ENCODE assay signal across 27 cellular contexts in genomic region chr1:15981679-15982078, GRCh38.
"Had no signal": no experiment of that assay in that cellular context is flagged by ENCODE, and none has a peak within 500 bp of the region (broad histone marks: within the 10 kb centered on the region; RNA-seq: fewer than 3 reads in every experiment).

No MANE protein-coding gene starts in this region.

- H3K36me3 ChIP-seq: stomach, suprapubic skin, thoracic aorta, thyroid gland, tibial artery, tibial nerve, transverse colon, upper lobe of left lung, upper lobe of right lung, uterus, vagina had no signal

- H3K9me3 ChIP-seq: stomach, suprapubic skin, testis, thoracic aorta, thyroid gland, tibial artery, transverse colon, upper lobe of left lung, upper lobe of right lung, uterus, vagina had no signal

- H3K4me3 ChIP-seq: stomach, suprapubic skin, testis, thoracic aorta, thyroid gland, tibial artery, tibial nerve, transverse colon, upper lobe of left lung, upper lobe of right lung, uterus, vagina had no signal

- ATAC-seq: stimulated activated effector memory CD8-positive, alpha-beta T cell treated with anti-CD3 and anti-CD28 coated beads, Interleukin-12 subunit alpha, Interleukin-12 subunit beta, amount 100 ng/mL, for 72 hours; stimulated activated memory B cell treated with anti-CD40 and anti-IgM and Interleukin-4, amounts not matched to agents 10 μg/mL and 1 μg/mL and 100 μg/mL, for 72 hours; stimulated activated naive B cell treated with anti-CD40 and anti-IgM and Interleukin-4, amounts not matched to agents 10 μg/mL and 1 μg/mL and 100 μg/mL, for 72 hours; stimulated activated naive CD8-positive, alpha-beta T cell treated with anti-CD3 and anti-CD28 coated beads, Interleukin-15, amount 100 ng/mL, for 72 hours; stimulated activated naive CD8-positive, alpha-beta T cell treated with anti-CD3 and anti-CD28 coated beads, Interleukin-15, Interleukin-2, amounts not matched to agents 100 U/mL and 50 U/mL, for 24 hours; upper lobe of right lung had no signal

- H3K27ac ChIP-seq: stomach, suprapubic skin, testis, thoracic aorta, tibial artery, tibial nerve, transverse colon, upper lobe of left lung, upper lobe of right lung, uterus, vagina had no signal

- H3K27me3 ChIP-seq: stomach, suprapubic skin, testis, thyroid gland, tibial artery, tibial nerve, transverse colon, upper lobe of left lung, upper lobe of right lung, uterus, vagina had no signal

- H3K4me1 ChIP-seq: suprapubic skin, tibial artery, tibial nerve, transverse colon, upper lobe of right lung, uterus, vagina had no signal

- DNase-seq: stimulated activated CD4-positive, alpha-beta T cell treated with anti-CD3 and anti-CD28 coated beads, Interleukin-2, amount 100 ng/mL, for 48 hours; stimulated activated CD4-positive, alpha-beta T cell treated with anti-CD3 and anti-CD28 coated beads, Interleukin-4, amount 100 ng/mL, for 1 hour; stimulated activated CD4-positive, alpha-beta T cell treated with anti-CD3 and anti-CD28 coated beads, Interleukin-4, amount 100 ng/mL, for 24 hours; stimulated activated CD4-positive, alpha-beta T cell treated with anti-CD3 and anti-CD28 coated beads, Interleukin-4, amount 100 ng/mL, for 4 hours; stimulated activated CD8-positive, alpha-beta memory T cell treated with anti-CD3 and anti-CD28 coated beads, Interleukin-4, amount 100 ng/mL, for 48 hours; stimulated activated naive B cell treated with anti-CD40 and anti-IgM and Interleukin-4, amounts not matched to agents 10 μg/mL and 1 μg/mL and 100 μg/mL, for 72 hours; stimulated activated naive CD4-positive, alpha-beta T cell; stimulated activated naive CD4-positive, alpha-beta T cell treated with Interleukin-2 at 50 U/mL for 16 hours; stimulated activated naive CD8-positive, alpha-beta T cell treated with anti-CD3 and anti-CD28 coated beads, Interleukin-15, amount 100 ng/mL, for 72 hours; stimulated activated naive CD8-positive, alpha-beta T cell treated with anti-CD3 and anti-CD28 coated beads, Interleukin-15, Interleukin-2, amounts not matched to agents 100 U/mL and 50 U/mL, for 24 hours; stomach; substantia nigra; testis; thyroid gland; tibial artery; transverse colon; trophoblast cell; upper lobe of left lung; upper lobe of right lung; uterus had no signal

- FAIRE-seq: urothelium cell line had no signal
